Comparison of ENCODE assay signal across 12 cellular contexts in genomic region chr22:40325315-40325714, GRCh38. TPM values are rescaled to one million over a fixed set of nuclear protein-coding genes. Genes with fewer than 3 reads are reported as not detected.
DNase-seq lines count a peak whose midpoint lies in the region; ATAC-seq and TF ChIP-seq lines count a peak whose summit lies in the region.
"Had no signal": no experiment of that assay in that cellular context is flagged by ENCODE, and none has a peak within 500 bp of the region (broad histone marks: within the 10 kb centered on the region; RNA-seq: fewer than 3 reads in every experiment).

No MANE protein-coding gene starts in this region.

- H3K4me3 ChIP-seq in neuronal stem cell (ENCODE audit: low read length in 2 of 2) (no peak overlapping the region), stomach (no peak overlapping the region), lower lobe of right lung (no peak overlapping the region)
- H3K4me3 ChIP-seq: breast epithelium had no signal

- H3K27me3 ChIP-seq in neuronal stem cell (ENCODE audit: control insufficient read depth in 3 of 3, insufficient read depth in 3 of 3, low read depth in 1 of 3, low read length in 3 of 3) (no peaks in the 10 kb centered on the region), stomach (no peaks in the 10 kb centered on the region), lower lobe of right lung (ENCODE audit: low read depth) (no peaks in the 10 kb centered on the region)
- H3K27me3 ChIP-seq: breast epithelium had no signal

- H2AK5ac ChIP-seq in neuronal stem cell (ENCODE audit: low read depth, low read length) = no peak overlapping the region

- H3K9me3 ChIP-seq in neuronal stem cell (replicated peaks in 1 of 2; ENCODE audit: control insufficient read depth in 2 of 2, insufficient read depth in 1 of 2, low read depth in 1 of 2, low read length in 2 of 2) (no peaks in the 10 kb centered on the region), stomach (no peaks in the 10 kb centered on the region), lower lobe of right lung (no peaks in the 10 kb centered on the region)
- H3K9me3 ChIP-seq: breast epithelium had no signal

- no peaks in the 10 kb centered on the region for H3K79me1 ChIP-seq in neuronal stem cell (ENCODE audit: low read depth, low read length)

- H3K18ac ChIP-seq in neuronal stem cell (ENCODE audit: low read length) = no peak overlapping the region

- no peak for TF ChIP-seq EP300 in stomach (IDR thresholded peaks at IDR 0.05)

- WGBS in neuronal stem cell (ENCODE audit: extremely low coverage in 2 of 2, insufficient read length in 2 of 2, insufficient replicate concordance in 1 of 2), 2 donors = no CpG with 5 or more reads among the region's 6 CpGs
- 87 to 100% (median 91%) methylated on average over 6 of the region's 6 CpGs for WGBS in stomach, 5 donors

- TF ChIP-seq POLR2A in stomach (IDR thresholded peaks at IDR 0.05) = no peak

- H3K27ac ChIP-seq in neuronal stem cell (replicated peaks; ENCODE audit: low read length) (no peak overlapping the region), stomach (peak overlapping the region; percentile 7 to 53 (median 27)), lower lobe of right lung (no peak overlapping the region)
- H3K27ac ChIP-seq: breast epithelium, HL-60 had no signal

- TF ChIP-seq CTCF in stomach (IDR thresholded peaks at IDR 0.05) = no peak
- no peak for TF ChIP-seq CTCF in lower lobe of right lung (IDR thresholded peaks at IDR 0.05)

- peak; percentile 52 for DNase-seq in T-helper 22 cell (ENCODE audit: low read depth)
- DNase-seq in activated T-helper 1 cell treated with anti-CD3 and anti-CD28 coated beads, Interleukin-2, amount 50 U/mL, for 16 hours (ENCODE audit: low read depth in 1 of 2, low spot score in 1 of 2) = peak; percentile 23 to 45
- DNase-seq in neuronal stem cell (ENCODE audit: low spot score) = no peak
- DNase-seq in stomach = no peak
- DNase-seq in HUDEP-2 (lab: John Stamatoyannopoulos, UW; ENCODE audit: unreplicated experiment in 76 of 76) = no peak
- DNase-seq in left ventricle myocardium superior = no peak
- DNase-seq in lower lobe of right lung = no peak
- DNase-seq: foreskin melanocyte, NCI-H1930 had no signal

- no peak for ATAC-seq in HG02642 (IDR thresholded peaks at IDR 0.05; ENCODE audit: poor library complexity, unreplicated experiment)
- ATAC-seq in left ventricle myocardium superior = no peak
- ATAC-seq in lower lobe of right lung = no peak

- no peak overlapping the region for H3K9ac ChIP-seq in neuronal stem cell (ENCODE audit: low read depth, low read length, poor library complexity)

- no peak overlapping the region for H2BK12ac ChIP-seq in neuronal stem cell (ENCODE audit: low read length)

- intact Hi-C loops in stomach (cut with DNase I; ENCODE audit: low total_unique reads) (no loop called here), left ventricle myocardium superior (cut with micrococcal nuclease) (no loop called here), lower lobe of right lung (cut with DNase I) (no loop called here)

- no peak overlapping the region for H4K91ac ChIP-seq in neuronal stem cell (ENCODE audit: low read depth, low read length, poor library complexity)

- H3K4me2 ChIP-seq in neuronal stem cell (ENCODE audit: insufficient read depth, low read length, poor library complexity, severe bottlenecking) = no peak overlapping the region

- H3K14ac ChIP-seq in neuronal stem cell (ENCODE audit: low read length) = no peak overlapping the region

- H3K36me3 ChIP-seq in neuronal stem cell (replicated peaks in 1 of 2; ENCODE audit: control insufficient read depth in 2 of 2, insufficient read depth in 2 of 2, low read length in 2 of 2) = peaks cover 26 to 98% of the 10 kb centered on the region in 2 donors
- peaks cover 33 to 71% (median 59%) of the 10 kb centered on the region in 4 donors for H3K36me3 ChIP-seq in stomach
- H3K36me3 ChIP-seq in lower lobe of right lung = peaks cover 54% of the 10 kb centered on the region
- H3K36me3 ChIP-seq: breast epithelium had no signal

- H2BK5ac ChIP-seq in neuronal stem cell (ENCODE audit: low read length) = no peak overlapping the region

- no peak overlapping the region for H2AFZ ChIP-seq in neuronal stem cell (ENCODE audit: low read length)

- H2BK15ac ChIP-seq in neuronal stem cell (ENCODE audit: low read length) = no peak overlapping the region

- no peak overlapping the region for H3K23ac ChIP-seq in neuronal stem cell (ENCODE audit: low read depth, low read length, poor library complexity)

- peaks cover 14 to 19% of the 10 kb centered on the region in 2 donors for H3K4me1 ChIP-seq in neuronal stem cell (ENCODE audit: control insufficient read depth in 2 of 2, insufficient read depth in 1 of 2, low read depth in 1 of 2, low read length in 2 of 2)
- peaks cover 0 to 19% (median 4%) of the 10 kb centered on the region in 4 donors for H3K4me1 ChIP-seq in stomach
- peaks cover 18% of the 10 kb centered on the region for H3K4me1 ChIP-seq in lower lobe of right lung
- H3K4me1 ChIP-seq: breast epithelium had no signal

- H2BK120ac ChIP-seq in neuronal stem cell (ENCODE audit: low read depth, low read length) = no peak overlapping the region

- H4K8ac ChIP-seq in neuronal stem cell (ENCODE audit: low read depth, low read length) = peak overlapping the region; percentile 83

- no peak overlapping the region for H3K4ac ChIP-seq in neuronal stem cell (ENCODE audit: low read length)

RNA-seq across cellular contexts. Expression of gene ADSL, which starts 21.0 kb away (rescaled TPM):
- 70.7 TPM for polyA plus RNA-seq in neuronal stem cell (2013, experiment 1 of 2)
- polyA plus RNA-seq in neuronal stem cell (2013, experiment 2 of 2) = 69.7 TPM
- 100 to 1,000 TPM in 1 of 5 donors, 10 to 100 TPM in 4; 17.0 to 167 (median 27.8) TPM for total RNA-seq in stomach
- polyA plus RNA-seq in stomach = 10 to 100 TPM; 33.9 to 39.4 (median 39.3) TPM
- 56.6 TPM for total RNA-seq in left ventricle myocardium superior
- 38.1 TPM for total RNA-seq in lower lobe of right lung

RNA-seq across cellular contexts. Expression of gene SGSM3, which starts 45.1 kb away (rescaled TPM):
- 57.4 TPM for polyA plus RNA-seq in neuronal stem cell (2013, experiment 1 of 2)
- polyA plus RNA-seq in neuronal stem cell (2013, experiment 2 of 2) = 53.6 TPM
- total RNA-seq in stomach (100 to 1,000 TPM; 109 to 503 (median 285) TPM), left ventricle myocardium superior (40.8 TPM), lower lobe of right lung (80.3 TPM)
- 100 to 1,000 TPM; 142 to 187 (median 147) TPM for polyA plus RNA-seq in stomach

Comparison
In these comparisons a context has a peak if more than half of its experiments do, and no peak if none do; other contexts are left out.
1. DNase-seq: peak in T-helper 22 cell (single experiment) and activated T-helper 1 cell treated with anti-CD3 and anti-CD28 coated beads, Interleukin-2, amount 50 U/mL, for 16 hours (2 of 2); none in neuronal stem cell (single experiment), stomach (single experiment), HUDEP-2 (0 of 76), left ventricle myocardium superior (single experiment) and lower lobe of right lung (single experiment).
2. H3K27ac ChIP-seq: peak in stomach (5 of 5); none in neuronal stem cell (single experiment) and lower lobe of right lung (single experiment).